Comparison of ENCODE assay signal across 1 cellular context in the genomic region with DNA sequence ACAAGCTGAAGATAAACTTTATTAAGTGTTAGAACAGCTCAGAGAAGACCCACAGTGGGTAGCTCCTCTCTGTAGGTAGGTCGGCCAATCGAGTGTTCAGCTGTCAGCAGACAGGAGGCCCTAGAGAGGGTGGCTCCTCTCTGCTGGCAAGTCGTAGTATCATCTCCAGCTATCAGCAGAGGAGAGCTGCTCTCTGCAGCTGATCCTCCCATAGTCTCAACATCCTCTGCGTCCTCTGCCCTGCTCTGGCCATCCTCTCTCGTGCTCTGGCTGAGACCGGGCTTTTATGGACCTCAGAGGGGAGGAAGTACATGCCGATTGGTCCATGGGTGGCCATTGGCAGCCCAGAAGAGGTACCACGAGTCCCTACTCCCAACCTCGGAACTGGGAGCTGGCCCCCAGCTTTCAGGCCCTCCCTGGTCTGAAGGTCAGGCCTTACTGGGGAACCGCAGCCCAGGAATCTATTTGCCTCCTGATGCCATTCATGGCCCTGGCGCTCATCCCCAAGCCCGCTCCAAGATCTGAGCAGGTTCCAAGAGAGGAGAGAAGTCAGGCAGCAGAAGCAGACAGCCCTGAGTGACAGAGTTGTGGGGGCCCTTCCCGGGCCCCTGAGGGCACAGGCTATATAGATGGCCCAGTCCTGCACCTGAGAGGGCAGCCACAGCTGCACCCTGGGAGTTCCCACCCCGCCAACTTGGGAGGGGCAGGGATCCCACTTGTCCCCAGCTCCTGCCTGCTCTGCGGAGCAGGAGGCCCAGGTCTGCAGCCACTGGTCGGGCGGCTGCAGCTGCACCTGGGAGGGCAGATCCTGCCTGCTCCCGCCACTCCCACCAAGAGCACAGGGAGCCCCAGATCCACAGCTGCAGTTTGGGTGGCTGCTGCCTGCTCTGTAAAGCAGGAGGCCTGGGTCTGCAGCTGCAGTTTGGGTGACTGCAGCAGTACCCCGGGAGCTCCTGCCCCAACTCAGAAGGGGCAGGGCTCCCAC.
TF ChIP-seq lines count a peak whose summit lies in the region.

No MANE protein-coding gene starts in this region.

TF ChIP-seq in IMR-90, 13 proteins besides CTCF, POLR2A, EP300 and RAD21:
- TF ChIP-seq USF2 (IDR thresholded peaks at IDR 0.05; ENCODE audit: low read depth, low read length) (no peak), RCOR1 (IDR thresholded peaks at IDR 0.05; ENCODE audit: insufficient replicate concordance, low read length) (no peak), MAZ (IDR thresholded peaks at IDR 0.05; ENCODE audit: borderline replicate concordance, low read depth, low read length) (no peak), FOS (IDR thresholded peaks at IDR 0.05; ENCODE audit: low read depth, low read length) (no peak), CHD1 (IDR thresholded peaks at IDR 0.05; ENCODE audit: low read depth, low read length) (no peak), RFX5 (IDR thresholded peaks at IDR 0.05; ENCODE audit: low read depth, low read length) (no peak), MXI1 (IDR thresholded peaks at IDR 0.05; ENCODE audit: borderline replicate concordance, low read depth, low read length) (no peak), CEBPB (IDR thresholded peaks at IDR 0.05; ENCODE audit: low read depth, low read length) (no peak), SMC3 (IDR thresholded peaks at IDR 0.05; ENCODE audit: low read depth, low read length) (no peak), NFE2L2 (IDR thresholded peaks at IDR 0.05; ENCODE audit: low read depth, low read length) (no peak), BHLHE40 (IDR thresholded peaks at IDR 0.05; ENCODE audit: low read depth, low read length) (no peak), MAFK (IDR thresholded peaks at IDR 0.05; ENCODE audit: low read depth, low read length) (no peak), ELK1 (IDR thresholded peaks at IDR 0.05; ENCODE audit: borderline replicate concordance, low read depth, low read length) (no peak)
TF ChIP-seq in IMR-90: peak in this region for 0.
